Comparison of ENCODE assay signal across 14 cellular contexts in the genomic region with DNA sequence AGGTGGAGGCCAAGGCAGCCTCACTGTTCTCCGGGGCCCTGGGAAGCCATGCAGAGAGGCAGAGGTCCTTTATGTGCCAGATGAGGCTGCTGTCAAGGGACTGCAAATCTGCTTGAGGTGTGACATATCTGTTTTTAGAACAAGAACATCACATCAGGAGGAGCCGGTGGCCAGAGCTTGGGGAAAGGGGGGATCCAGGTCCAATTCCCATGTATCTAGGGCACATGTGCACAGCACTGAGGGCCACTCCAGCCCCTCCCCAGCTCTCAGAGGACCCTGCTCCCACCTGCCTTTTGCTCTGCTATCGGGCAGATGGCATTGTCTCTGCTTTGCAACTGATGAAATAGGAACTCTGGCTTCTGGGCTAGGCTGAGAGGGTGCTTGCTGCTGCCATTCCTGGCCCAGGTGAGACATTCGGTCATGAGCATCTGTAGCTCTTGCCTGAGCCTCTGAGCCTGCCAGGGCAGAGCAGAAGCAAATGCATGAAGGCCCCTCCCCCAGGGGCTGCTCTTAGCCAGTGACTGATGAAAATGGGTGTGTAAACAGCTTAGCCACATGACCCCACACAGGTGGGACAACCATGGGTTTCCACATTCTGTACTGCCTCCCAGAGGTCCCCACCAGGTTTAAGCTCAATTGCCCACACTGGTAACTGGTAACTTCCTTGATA. TPM values are rescaled to one million over a fixed set of nuclear protein-coding genes. Genes with fewer than 3 reads are reported as not detected.
"Had no signal": no experiment of that assay in that cellular context is flagged by ENCODE, and none has a peak within 500 bp of the region (broad histone marks: within the 10 kb centered on the region; RNA-seq: fewer than 3 reads in every experiment).

No MANE protein-coding gene starts in this region.

RNA-seq across cellular contexts. Expression of a gene that starts 37.1 kb away (rescaled TPM):
- total RNA-seq: activated CD4-positive, alpha-beta T cell treated with anti-CD3 and anti-CD28 coated beads, Interleukin-2, amount 10 ng/mL, durations not matched to agents 7 days and 5 days; activated CD8-positive, alpha-beta T cell treated with anti-CD3 and anti-CD28 coated beads, Interleukin-2, amount 10 ng/mL, durations not matched to agents 7 days and 5 days; activated T-helper 1 cell treated with anti-CD3 and anti-CD28 coated beads, Interleukin-12 subunit alpha, Interleukin-12 subunit beta, Interleukin-2, Interleukin-4 antibody, amounts not matched to agents 30 ng/mL and 10 ng/mL and 1 ng/mL, durations not matched to agents 14 hours and 24 hours and 36 hours; body of pancreas; cardiac muscle cell; cerebellum; endodermal cell; heart left ventricle; lower lobe of right lung; natural killer cell; osteoblast; T-helper 17 cell; thoracic aorta; upper lobe of left lung had no signal
